ENCODE assay signal across 1 cellular context in the genomic region with DNA sequence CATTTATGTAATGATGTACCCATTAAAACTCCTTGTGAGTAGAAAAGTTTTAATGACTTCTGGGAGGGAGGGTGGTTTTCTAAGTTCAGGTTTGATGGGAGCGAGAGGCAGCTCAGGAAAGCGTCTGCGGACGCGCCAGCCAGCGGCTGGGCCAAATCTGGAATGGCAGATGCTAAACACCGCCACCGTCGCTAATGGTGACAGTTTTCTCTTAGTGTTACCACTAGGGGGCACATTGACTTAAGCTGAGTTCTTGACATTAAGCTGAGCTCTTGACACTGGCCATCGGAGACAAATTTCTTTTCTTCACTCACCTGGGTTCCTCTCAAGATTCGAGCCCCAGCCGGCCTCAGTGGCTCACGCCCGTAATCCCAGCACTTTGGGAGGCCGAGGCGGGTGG.
TF ChIP-seq lines count a peak whose summit lies in the region.

No MANE protein-coding gene starts in this region.

TF ChIP-seq in GM12878, 131 proteins besides CTCF, POLR2A, EP300 and RAD21:
- TF ChIP-seq MYB (IDR thresholded peaks at IDR 0.05; ENCODE audit: borderline replicate concordance, low read depth, low read length) = no peak
- 0 out of 2 replicates have a peak, but pooled peaks have one; percentile 33 for TF ChIP-seq YY1 (IDR thresholded peaks at IDR 0.05; ENCODE audit: low read depth, low read length)
- TF ChIP-seq, protein P1, sequence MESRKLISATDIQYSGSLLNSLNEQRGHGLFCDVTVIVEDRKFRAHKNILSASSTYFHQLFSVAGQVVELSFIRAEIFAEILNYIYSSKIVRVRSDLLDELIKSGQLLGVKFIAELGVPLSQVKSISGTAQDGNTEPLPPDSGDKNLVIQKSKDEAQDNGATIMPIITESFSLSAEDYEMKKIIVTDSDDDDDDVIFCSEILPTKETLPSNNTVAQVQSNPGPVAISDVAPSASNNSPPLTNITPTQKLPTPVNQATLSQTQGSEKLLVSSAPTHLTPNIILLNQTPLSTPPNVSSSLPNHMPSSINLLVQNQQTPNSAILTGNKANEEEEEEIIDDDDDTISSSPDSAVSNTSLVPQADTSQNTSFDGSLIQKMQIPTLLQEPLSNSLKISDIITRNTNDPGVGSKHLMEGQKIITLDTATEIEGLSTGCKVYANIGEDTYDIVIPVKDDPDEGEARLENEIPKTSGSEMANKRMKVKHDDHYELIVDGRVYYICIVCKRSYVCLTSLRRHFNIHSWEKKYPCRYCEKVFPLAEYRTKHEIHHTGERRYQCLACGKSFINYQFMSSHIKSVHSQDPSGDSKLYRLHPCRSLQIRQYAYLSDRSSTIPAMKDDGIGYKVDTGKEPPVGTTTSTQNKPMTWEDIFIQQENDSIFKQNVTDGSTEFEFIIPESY (IDR thresholded peaks at IDR 0.05) = peak; percentile 85
